ENCODE assay signal across 24 cellular contexts in genomic region chr10:16020836-16021235, GRCh38.
"Had no signal": no experiment of that assay in that cellular context is flagged by ENCODE, and none has a peak within 500 bp of the region (broad histone marks: within the 10 kb centered on the region; RNA-seq: fewer than 3 reads in every experiment).

No MANE protein-coding gene starts in this region.

- H3K27ac Mint-ChIP-seq: dendritic cell treated with granulocyte-macrophage colony-stimulating factor and Interleukin-4, amounts not matched to agents 40 ng/mL and 50 ng/mL, for 4 days; effector memory CD8-positive, alpha-beta T cell; endodermal cell had no signal

- H3K4me1 ChIP-seq: colonic mucosa, esophagus muscularis mucosa, esophagus squamous epithelium, foreskin keratinocyte, gastrocnemius medialis, gastroesophageal sphincter, heart left ventricle, heart right ventricle had no signal

- H3K36me3 ChIP-seq: colonic mucosa, esophagus muscularis mucosa, esophagus squamous epithelium, gastrocnemius medialis, gastroesophageal sphincter, heart left ventricle, heart right ventricle had no signal

- DNase-seq: colonic mucosa; cortex of kidney; dermis blood vessel endothelial cell; dorsolateral prefrontal cortex; effector CD4-positive, alpha-beta T cell; effector CD8-positive, alpha-beta T cell; effector memory CD4-positive, alpha-beta T cell; effector memory CD8-positive, alpha-beta T cell; endodermal cell; erythroblast; esophagus squamous epithelium; foreskin fibroblast; foreskin keratinocyte; foreskin melanocyte; gastrocnemius medialis; glutamatergic neuron; head of caudate nucleus; heart left ventricle; heart right ventricle had no signal

- H3K4me3 ChIP-seq: colonic mucosa, coronary artery, dorsolateral prefrontal cortex, esophagus muscularis mucosa, esophagus squamous epithelium, gastrocnemius medialis, gastroesophageal sphincter, heart left ventricle, heart right ventricle had no signal

- H3K27ac ChIP-seq: colonic mucosa, coronary artery, dorsolateral prefrontal cortex, epithelial cell of prostate, esophagus muscularis mucosa, esophagus squamous epithelium, foreskin keratinocyte, gastrocnemius medialis, gastroesophageal sphincter, heart left ventricle, heart right ventricle had no signal

- H3K4me3 Mint-ChIP-seq: dendritic cell treated with granulocyte-macrophage colony-stimulating factor and Interleukin-4, amounts not matched to agents 40 ng/mL and 50 ng/mL, for 4 days; effector memory CD8-positive, alpha-beta T cell; endodermal cell had no signal

- H3K27me3 Mint-ChIP-seq: dendritic cell treated with granulocyte-macrophage colony-stimulating factor and Interleukin-4, amounts not matched to agents 40 ng/mL and 50 ng/mL, for 4 days; effector memory CD8-positive, alpha-beta T cell had no signal

- H3K9me3 ChIP-seq: colonic mucosa, esophagus squamous epithelium had no signal
